Comparison of ENCODE assay signal across 8 cellular contexts in genomic region chr19:54674021-54674617, GRCh38. TPM values are rescaled to one million over a fixed set of nuclear protein-coding genes. Genes with fewer than 3 reads are reported as not detected.
A peak's percentile ranks its signal among the peaks of the same experiment; 100 is the strongest.
DNase-seq lines count a peak whose midpoint lies in the region; ATAC-seq and TF ChIP-seq lines count a peak whose summit lies in the region.

No MANE protein-coding gene starts in this region.

- no peaks in the 10 kb centered on the region for H3K4me1 ChIP-seq in BE2C
- H3K4me1 ChIP-seq in upper lobe of right lung: no peaks in the 10 kb centered on the region

- intact Hi-C loops in upper lobe of right lung (cut with DNase I): no loop called here

- TF ChIP-seq CTCF in BE2C (IDR thresholded peaks at IDR 0.05; ENCODE audit: low read depth, low read length) (peak; percentile 89), epithelial cell of proximal tubule (conservative IDR thresholded peaks at IDR 0.05; ENCODE audit: low read depth, low read length) (peak; percentile 60), upper lobe of right lung (IDR thresholded peaks at IDR 0.05) (peak; percentile 55), omental fat pad (IDR thresholded peaks at IDR 0.05) (no peak)

- peak; percentile 31 for DNase-seq in BE2C
- DNase-seq in H7: peak; percentile 37
- peak; percentile 59 for DNase-seq in NOMO-1 treated with DMSO at 0.1 percent for 48 hours (lab: John Stamatoyannopoulos, UW; ENCODE audit: unreplicated experiment)
- no peak for DNase-seq in epithelial cell of proximal tubule (ENCODE audit: low read depth)
- DNase-seq in upper lobe of right lung: no peak
- DNase-seq in omental fat pad (ENCODE audit: low spot score): no peak
- DNase-seq in activated gamma-delta T cell (lab: John Stamatoyannopoulos, UW): no peak

- no peaks in the 10 kb centered on the region for H3K9me3 ChIP-seq in BE2C
- H3K9me3 ChIP-seq in upper lobe of right lung: no peaks in the 10 kb centered on the region

- no peak overlapping the region for H3K27ac ChIP-seq in upper lobe of right lung

- H3K36me3 ChIP-seq in BE2C (no peaks in the 10 kb centered on the region), H7 (replicated peaks; ENCODE audit: control insufficient read depth, insufficient read depth, low read length) (no peaks in the 10 kb centered on the region), upper lobe of right lung (no peaks in the 10 kb centered on the region)

- H3K27me3 ChIP-seq in BE2C (no peaks in the 10 kb centered on the region), H7 (ENCODE audit: control insufficient read depth, insufficient read depth, low read length) (no peaks in the 10 kb centered on the region), upper lobe of right lung (peaks cover 7% of the 10 kb centered on the region)

- ATAC-seq in upper lobe of right lung (no peak), HG03108 (IDR thresholded peaks at IDR 0.05; ENCODE audit: unreplicated experiment) (no peak), omental fat pad (ENCODE audit: low FRiP score) (no peak)

- H3K4me3 ChIP-seq in BE2C (ENCODE audit: low read depth, low read length): no peak overlapping the region
- H3K4me3 ChIP-seq in H7 (ENCODE audit: insufficient read depth, low read depth, low read length): no peak overlapping the region
- no peak overlapping the region for H3K4me3 ChIP-seq in epithelial cell of proximal tubule (ENCODE audit: low read depth, low read length)
- no peak overlapping the region for H3K4me3 ChIP-seq in upper lobe of right lung

RNA-seq across cellular contexts. Expression of gene LILRB4, which starts 11.3 kb away (rescaled TPM):
- polyA plus RNA-seq in BE2C (2012; ENCODE audit: insufficient read depth, insufficient read length, low read depth): 0.80 TPM
- total RNA-seq in H7 (2014; rRNA removed; shearing (Covaris generic)): not detected in 2 replicates
- not detected in 2 replicates for total RNA-seq in epithelial cell of proximal tubule
- 29.8 TPM for total RNA-seq in upper lobe of right lung
- 10 to 100 TPM in 2 of 4 donors, 1 to 10 TPM in 2; 7.8 to 36.7 (median 10.4) TPM for total RNA-seq in omental fat pad

RNA-seq across cellular contexts. Expression of gene LILRB1, which starts 43.8 kb away (rescaled TPM):
- polyA plus RNA-seq in BE2C (2012; ENCODE audit: insufficient read depth, insufficient read length, low read depth): not detected
- not detected in 2 replicates for total RNA-seq in H7 (2014; rRNA removed; shearing (Covaris generic))
- total RNA-seq in epithelial cell of proximal tubule: not detected in 2 replicates
- 23.6 TPM for total RNA-seq in upper lobe of right lung
- total RNA-seq in omental fat pad: 10 to 100 TPM in 1 of 4 donors, 1 to 10 TPM in 3; 1.4 to 17.3 (median 6.1) TPM

RNA-seq across cellular contexts. Expression of gene KIR3DL3, which starts 50.1 kb away (rescaled TPM):
- polyA plus RNA-seq in BE2C (2012; ENCODE audit: insufficient read depth, insufficient read length, low read depth): not detected
- total RNA-seq in H7 (2014; rRNA removed; shearing (Covaris generic)): not detected in 2 replicates
- total RNA-seq in epithelial cell of proximal tubule: not detected in 2 replicates
- not detected for total RNA-seq in upper lobe of right lung
- total RNA-seq in omental fat pad: not detected

Comparison
In these comparisons a context has a peak if more than half of its experiments do, and no peak if none do; other contexts are left out.
1. DNase-seq: peak in BE2C (single experiment), H7 (single experiment) and NOMO-1 treated with DMSO at 0.1 percent for 48 hours (single experiment); none in epithelial cell of proximal tubule (single experiment), upper lobe of right lung (single experiment), omental fat pad (single experiment) and activated gamma-delta T cell (single experiment).
2. CTCF ChIP-seq: peak in BE2C (single experiment), epithelial cell of proximal tubule (single experiment) and upper lobe of right lung (single experiment); none in omental fat pad (0 of 3).